In the genomic region with DNA sequence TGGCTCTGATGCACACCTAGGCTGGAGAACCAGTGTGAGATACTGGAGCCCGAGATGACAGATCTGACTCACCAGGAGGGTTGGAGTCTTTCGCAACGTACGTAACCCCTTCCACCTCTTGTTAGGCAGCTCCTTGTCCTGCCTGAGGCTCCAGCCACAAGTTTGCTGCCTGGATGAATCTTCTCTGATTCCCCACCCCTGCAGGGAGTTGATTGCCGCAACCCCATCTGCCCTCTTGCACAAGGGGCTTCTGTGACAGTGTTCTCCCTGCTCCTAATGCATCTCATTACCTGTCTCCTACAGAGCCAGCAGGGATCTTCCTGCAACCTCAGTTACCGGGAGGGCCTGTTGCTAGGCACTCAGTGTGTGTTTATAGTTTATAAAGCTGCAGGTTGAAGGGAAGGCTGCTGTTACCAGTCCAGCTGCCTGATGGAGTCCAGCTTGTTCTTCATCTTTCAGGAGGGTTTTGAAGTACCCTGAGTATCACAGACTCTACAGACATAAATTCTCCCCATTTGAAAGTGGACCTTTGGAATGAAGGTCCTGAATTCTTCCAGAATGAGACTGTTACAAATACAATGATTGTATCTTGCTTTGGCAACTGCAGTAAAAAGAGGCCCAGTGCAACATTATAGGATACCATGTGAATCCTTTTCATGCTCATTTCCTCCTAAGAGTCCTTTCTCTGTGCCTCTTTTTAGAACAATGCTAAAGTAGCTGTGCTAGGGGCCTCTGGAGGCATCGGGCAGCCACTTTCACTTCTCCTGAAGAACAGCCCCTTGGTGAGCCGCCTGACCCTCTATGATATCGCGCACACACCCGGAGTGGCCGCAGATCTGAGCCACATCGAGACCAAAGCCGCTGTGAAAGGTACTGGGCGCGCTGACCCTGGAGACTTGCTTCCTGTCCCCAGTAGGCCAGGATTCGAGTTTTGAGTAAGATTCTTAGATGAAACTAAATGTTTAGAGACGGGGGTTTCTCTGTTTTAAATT, we compare ENCODE assay signal across 8 cellular contexts.
DNase-seq lines count a peak whose midpoint lies in the region; FAIRE-seq and TF ChIP-seq lines count a peak whose summit lies in the region.
"Had no signal": no experiment of that assay in that cellular context is flagged by ENCODE, and none has a peak within 500 bp of the region (broad histone marks: within the 10 kb centered on the region; RNA-seq: fewer than 3 reads in every experiment).

No MANE protein-coding gene starts in this region.

- FAIRE-seq in HTR-8/SVneo (lab: Jason Lieb, UNC), result no peak
- no peak for FAIRE-seq in RCC 7860 (lab: Jason Lieb, UNC)
- no peak for FAIRE-seq in urothelium cell line (lab: Jason Lieb, UNC)

- H3K4me3 ChIP-seq in fibroblast of pulmonary artery (replicated peaks; ENCODE audit: low read depth, low read length) (no peak overlapping the region), skeletal muscle cell (ENCODE audit: low read depth, low read length) (no peak overlapping the region)
- H3K4me3 ChIP-seq: colonic mucosa had no signal

- DNase-seq in HTR-8/SVneo (ENCODE audit: insufficient read length, low spot score) (peak; percentile 30), RCC 7860 (ENCODE audit: low spot score) (peak; percentile 41), fibroblast of pulmonary artery (ENCODE audit: low read depth) (peak; percentile 48), skeletal muscle cell (ENCODE audit: low read depth) (peak; percentile 33), GOT3 (lab: John Stamatoyannopoulos, UW) (no peak), urothelium cell line (ENCODE audit: low spot score) (no peak)
- no peak for DNase-seq in activated CD4-positive, alpha-beta T cell treated with anti-CD3 and anti-CD28 coated beads for 4 hours
- DNase-seq: colonic mucosa had no signal

- no peak for TF ChIP-seq CTCF in fibroblast of pulmonary artery (IDR thresholded peaks at IDR 0.05; ENCODE audit: low read length, missing control alignments)

Comparison
In these comparisons a context has a peak if more than half of its experiments do, and no peak if none do; other contexts are left out.
1. DNase-seq: peak in HTR-8/SVneo (single experiment), RCC 7860 (single experiment), fibroblast of pulmonary artery (single experiment) and skeletal muscle cell (single experiment); none in activated CD4-positive, alpha-beta T cell treated with anti-CD3 and anti-CD28 coated beads for 4 hours (0 of 2), GOT3 (single experiment) and urothelium cell line (single experiment).